In the genomic region with DNA sequence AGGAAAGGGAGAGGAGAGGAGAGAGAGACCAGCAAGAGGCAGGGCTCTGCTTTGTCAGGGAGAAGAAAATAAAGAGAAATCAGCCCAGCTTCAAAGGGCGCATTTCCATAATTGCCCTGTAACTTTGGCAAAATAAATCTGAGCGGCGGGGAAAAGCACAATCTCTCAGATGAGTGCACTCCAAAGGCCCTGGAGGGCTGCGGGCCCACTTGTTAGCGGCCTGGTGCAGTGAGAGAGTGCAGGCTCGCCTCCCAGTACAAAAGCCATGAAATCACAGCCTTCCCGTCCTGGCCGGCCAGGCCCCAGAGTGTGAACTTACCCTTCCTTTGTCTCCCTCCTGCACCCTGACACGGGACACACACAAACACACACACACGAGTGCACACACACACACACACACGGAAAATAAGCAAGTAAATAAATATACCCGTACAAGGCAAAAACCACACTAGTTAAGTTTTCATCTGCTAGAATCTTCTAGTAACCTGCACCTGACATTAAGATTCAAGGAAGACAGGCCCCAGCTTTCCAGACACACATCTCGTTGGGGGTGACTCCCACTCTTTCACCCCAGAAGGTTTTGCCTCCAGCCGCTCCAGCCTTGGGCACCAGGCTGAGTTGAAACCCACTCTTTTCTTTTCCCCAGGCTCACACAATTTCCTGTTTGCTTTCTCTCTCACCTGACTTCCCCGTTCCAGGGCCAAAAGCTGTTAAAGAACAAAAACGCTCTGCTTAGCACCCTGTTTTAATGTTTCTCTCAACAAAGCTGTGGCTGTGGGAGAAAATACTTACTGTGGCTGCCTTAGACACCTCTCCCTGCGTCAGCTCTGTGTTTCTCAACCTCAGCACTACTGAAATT, we compare ENCODE assay signal across 17 cellular contexts. TPM values are rescaled to one million over a fixed set of nuclear protein-coding genes. Genes with fewer than 3 reads are reported as not detected.
A peak's percentile ranks its signal among the peaks of the same experiment; 100 is the strongest.
DNase-seq lines count a peak whose midpoint lies in the region; ATAC-seq and TF ChIP-seq lines count a peak whose summit lies in the region.
"Had no signal": no experiment of that assay in that cellular context is flagged by ENCODE, and none has a peak within 500 bp of the region (broad histone marks: within the 10 kb centered on the region; RNA-seq: fewer than 3 reads in every experiment).

No MANE protein-coding gene starts in this region.

- no peak for TF ChIP-seq EP300 in upper lobe of left lung (IDR thresholded peaks at IDR 0.05)

- peak overlapping the region; percentile 41; the same call in 1 of the 2 replicates for H2AFZ ChIP-seq in OCI-LY7 (ENCODE audit: low read length)

- no peaks in the 10 kb centered on the region for H3K79me2 ChIP-seq in OCI-LY7 (ENCODE audit: insufficient read depth, low read depth, low read length)

- intact Hi-C loops in OCI-LY7 (cut with micrococcal nuclease; ENCODE audit: unreplicated experiment) (no loop called here), lower lobe of right lung (cut with DNase I) (no loop called here)

- H3K36me3 Mint-ChIP-seq in activated T-cell treated with anti-CD3 and anti-CD28 coated beads, Interleukin-2, amount 50 U/mL, for 24 hours (ENCODE audit: low read depth), result no peaks in the 10 kb centered on the region

- BruUV-seq in OCI-LY7 (replicated peaks; lab: Mats Ljungman, UMichigan), result no TSS peak

- H3K4me1 ChIP-seq in OCI-LY7 (ENCODE audit: insufficient read depth, low read length, poor library complexity, severe bottlenecking) (no peaks in the 10 kb centered on the region), lower lobe of right lung (peaks cover 12% of the 10 kb centered on the region), upper lobe of left lung (peaks cover 0 to 21% (median 9%) of the 10 kb centered on the region in 4 donors)
- H3K4me1 ChIP-seq: foreskin keratinocyte had no signal

- no peaks in the 10 kb centered on the region for H3K9me2 ChIP-seq in OCI-LY7 (ENCODE audit: insufficient read depth, low read length)

- POLR2A ChIA-PET in OCI-LY7 (lab: Charles Lee), result no interaction called here

- H3K9me3 Mint-ChIP-seq in activated T-cell treated with anti-CD3 and anti-CD28 coated beads, Interleukin-2, amount 50 U/mL, for 24 hours, result no peaks in the 10 kb centered on the region
- H3K9me3 Mint-ChIP-seq: activated T-cell treated with anti-CD3 and anti-CD28 coated beads, Interleukin-2, amount 50 U/mL, for 72 hours had no signal

- H3K9me3 ChIP-seq in OCI-LY7 (ENCODE audit: low read length) (no peaks in the 10 kb centered on the region), lower lobe of right lung (no peaks in the 10 kb centered on the region), upper lobe of left lung (no peaks in the 10 kb centered on the region)
- H3K9me3 ChIP-seq: tibial artery had no signal

- H3K4me2 ChIP-seq in OCI-LY7 (ENCODE audit: low read length), result no peak overlapping the region

- CTCF ChIA-PET in OCI-LY7 (lab: Charles Lee; ENCODE audit: unreplicated experiment), result no interaction called here

- no peak overlapping the region for H3K27ac ChIP-seq in OCI-LY7 (ENCODE audit: low read depth, low read length, poor library complexity, severe bottlenecking)
- peak overlapping the region; percentile 72 for H3K27ac ChIP-seq in lower lobe of right lung
- peak overlapping the region; percentile 36 to 79 (median 52) for H3K27ac ChIP-seq in upper lobe of left lung
- H3K27ac ChIP-seq: foreskin keratinocyte, SK-N-MC, tibial artery had no signal

- H3K27ac Mint-ChIP-seq in activated T-cell treated with anti-CD3 and anti-CD28 coated beads, Interleukin-2, amount 50 U/mL, for 24 hours, result no peak overlapping the region
- H3K27ac Mint-ChIP-seq: activated T-cell treated with anti-CD3 and anti-CD28 coated beads, Interleukin-2, amount 50 U/mL, for 72 hours; naive thymus-derived CD4-positive, alpha-beta T cell had no signal

- 50 to 64% methylated on average over 17 of the region's 17 CpGs for WGBS in upper lobe of left lung, 2 donors

- H3K27me3 Mint-ChIP-seq in activated T-cell treated with anti-CD3 and anti-CD28 coated beads, Interleukin-2, amount 50 U/mL, for 24 hours, result peaks cover 54% of the 10 kb centered on the region

- peak; percentile 33 for DNase-seq in activated effector memory CD4-positive, alpha-beta T cell treated with anti-CD3 and anti-CD28 coated beads, Interleukin-2, amount 50 U/mL, for 16 hours
- no peak for DNase-seq in activated effector memory CD4-positive, alpha-beta T cell treated with Interleukin-2 at 50 U/mL for 16 hours
- DNase-seq in OCI-LY7 (ENCODE audit: low spot score), result no peak
- DNase-seq in lower lobe of right lung, result peak; percentile 75
- peak; percentile 18 to 77 for DNase-seq in upper lobe of left lung
- no peak for DNase-seq in activated T-cell treated with anti-CD3 and anti-CD28 coated beads, Interleukin-2, amount 50 U/mL, for 24 hours
- DNase-seq in NCI-H1694 treated with DMSO at 0.1 percent for 48 hours (lab: John Stamatoyannopoulos, UW), result no peak
- DNase-seq: activated CD4-positive, CD25-positive, alpha-beta regulatory T cell treated with anti-CD3 and anti-CD28 coated beads, Interleukin-2, amount 50 U/mL, for 72 hours; activated T-cell treated with anti-CD3 and anti-CD28 coated beads, Interleukin-2, amount 50 U/mL, for 72 hours; aorta; effector CD4-positive, alpha-beta T cell; foreskin keratinocyte; MV-4-11; naive thymus-derived CD4-positive, alpha-beta T cell had no signal

- peaks cover 26% of the 10 kb centered on the region for H3K27me3 ChIP-seq in lower lobe of right lung (ENCODE audit: low read depth)
- peaks cover 0 to 9% (median 1%) of the 10 kb centered on the region in 4 donors for H3K27me3 ChIP-seq in upper lobe of left lung
- H3K27me3 ChIP-seq: foreskin keratinocyte, tibial artery had no signal

- H3K4me3 Mint-ChIP-seq in activated T-cell treated with anti-CD3 and anti-CD28 coated beads, Interleukin-2, amount 50 U/mL, for 24 hours, result no peak overlapping the region
- H3K4me3 Mint-ChIP-seq: activated T-cell treated with anti-CD3 and anti-CD28 coated beads, Interleukin-2, amount 50 U/mL, for 72 hours; naive thymus-derived CD4-positive, alpha-beta T cell had no signal

- TF ChIP-seq POLR2A in upper lobe of left lung (IDR thresholded peaks at IDR 0.05), result peak in 1 of 4 donors; percentile 46

- no peaks in the 10 kb centered on the region for H3K36me3 ChIP-seq in OCI-LY7 (ENCODE audit: insufficient read depth, low read length)
- no peaks in the 10 kb centered on the region for H3K36me3 ChIP-seq in lower lobe of right lung
- H3K36me3 ChIP-seq in upper lobe of left lung, result no peaks in the 10 kb centered on the region
- H3K36me3 ChIP-seq: tibial artery had no signal

- no peaks in the 10 kb centered on the region for H4K20me1 ChIP-seq in OCI-LY7 (ENCODE audit: insufficient read depth, low read length)

- ATAC-seq in lower lobe of right lung (peak; percentile 69 to 70), upper lobe of left lung (ENCODE audit: low FRiP score in 2 of 2) (peak; percentile 27 to 37), GM19395 (IDR thresholded peaks at IDR 0.05; ENCODE audit: unreplicated experiment) (no peak)
- ATAC-seq: activated T-cell treated with anti-CD3 and anti-CD28 coated beads, Interleukin-2, amount 50 U/mL, for 72 hours; foreskin keratinocyte; naive thymus-derived CD4-positive, alpha-beta T cell had no signal

- TF ChIP-seq CTCF in OCI-LY7 (conservative IDR thresholded peaks at IDR 0.05; ENCODE audit: low read length) (no peak), lower lobe of right lung (IDR thresholded peaks at IDR 0.05) (no peak), upper lobe of left lung (IDR thresholded peaks at IDR 0.05) (no peak)

- H3K4me3 ChIP-seq in OCI-LY7 (ENCODE audit: low read depth, low read length, poor library complexity, severe bottlenecking) (no peak overlapping the region), lower lobe of right lung (no peak overlapping the region), upper lobe of left lung (no peak overlapping the region)
- H3K4me3 ChIP-seq: SK-N-MC, tibial artery had no signal

- H3K4me1 Mint-ChIP-seq in activated T-cell treated with anti-CD3 and anti-CD28 coated beads, Interleukin-2, amount 50 U/mL, for 24 hours (ENCODE audit: low read depth), result peaks cover 10% of the 10 kb centered on the region

RNA-seq across cellular contexts. Expression of a gene that starts 8.5 kb away (rescaled TPM):
- total RNA-seq in OCI-LY7 (2014; rRNA removed; shearing (Covaris generic)), result not detected in 2 replicates
- total RNA-seq in OCI-LY7 (2022) (not detected in 2 replicates), lower lobe of right lung (108 TPM), upper lobe of left lung (100 to 1,000 TPM in 2 of 6 donors, 10 to 100 TPM in 4; 50.9 to 157 (median 61.3) TPM)

Comparison
In these comparisons a context has a peak if more than half of its experiments do, and no peak if none do; other contexts are left out.
1. DNase-seq: peak in activated effector memory CD4-positive, alpha-beta T cell treated with anti-CD3 and anti-CD28 coated beads, Interleukin-2, amount 50 U/mL, for 16 hours (single experiment), lower lobe of right lung (single experiment) and upper lobe of left lung (2 of 2); none in activated effector memory CD4-positive, alpha-beta T cell treated with Interleukin-2 at 50 U/mL for 16 hours (single experiment), OCI-LY7 (single experiment), activated T-cell treated with anti-CD3 and anti-CD28 coated beads, Interleukin-2, amount 50 U/mL, for 24 hours (single experiment) and NCI-H1694 treated with DMSO at 0.1 percent for 48 hours (single experiment).
2. RNA of a gene that starts 8.5 kb away (total RNA-seq): 108 TPM in lower lobe of right lung (single experiment) and 50.9 to 157 TPM in upper lobe of left lung; not detected in OCI-LY7; every median in the first group is over 10 times any median in the second.